ENCODE assay signal across 15 cellular contexts in genomic region chr4:86973668-86974067, GRCh38. TPM values are rescaled to one million over a fixed set of nuclear protein-coding genes. Genes with fewer than 3 reads are reported as not detected.
A peak's percentile ranks its signal among the peaks of the same experiment; 100 is the strongest.
DNase-seq lines count a peak whose midpoint lies in the region; ATAC-seq and TF ChIP-seq lines count a peak whose summit lies in the region.
"Had no signal": no experiment of that assay in that cellular context is flagged by ENCODE, and none has a peak within 500 bp of the region (broad histone marks: within the 10 kb centered on the region; RNA-seq: fewer than 3 reads in every experiment).

No MANE protein-coding gene starts in this region.

- H3K9me2 ChIP-seq in GM23338 (ENCODE audit: insufficient read depth): no peaks in the 10 kb centered on the region

- peaks cover 3% of the 10 kb centered on the region; the same call in 1 of the 2 replicates for H3F3A ChIP-seq in GM23338 (replicated peaks; ENCODE audit: low read depth)

- H2AFZ ChIP-seq in GM23338: no peak overlapping the region

- H3K4me2 ChIP-seq in GM23338: peak overlapping the region; percentile 67; the same call in 1 of the 2 replicates

- peaks cover 98% of the 10 kb centered on the region for H3K79me2 ChIP-seq in GM23338 (replicated peaks; ENCODE audit: insufficient read depth)

- ATAC-seq in GM23338 (no peak), RWPE2 (ENCODE audit: low read depth) (no peak), left lobe of liver (peak; percentile 63), HG03565 (IDR thresholded peaks at IDR 0.05; ENCODE audit: unreplicated experiment) (no peak)
- ATAC-seq: effector memory CD8-positive, alpha-beta T cell; stimulated activated memory B cell treated with anti-CD40 and anti-IgM and Interleukin-4, amounts not matched to agents 10 μg/mL and 1 μg/mL and 100 μg/mL, for 72 hours had no signal

- peaks cover 6% of the 10 kb centered on the region for H3K27me3 Mint-ChIP-seq in GM23338 (ENCODE audit: insufficient read depth, low read depth, poor library complexity)
- H3K27me3 Mint-ChIP-seq: effector memory CD8-positive, alpha-beta T cell; stimulated activated memory B cell treated with anti-CD40 and anti-IgM and Interleukin-4, amounts not matched to agents 10 μg/mL and 1 μg/mL and 100 μg/mL, for 72 hours had no signal

- H3K27me3 ChIP-seq in GM23338 (ENCODE audit: insufficient read depth): no peaks in the 10 kb centered on the region
- no peaks in the 10 kb centered on the region for H3K27me3 ChIP-seq in RWPE2 (ENCODE audit: insufficient read depth, poor library complexity, severe bottlenecking)
- H3K27me3 ChIP-seq: adrenal gland, transverse colon had no signal

- H3K27ac Mint-ChIP-seq in GM23338: peak overlapping the region; percentile 13; the same call in 1 of the 2 replicates

- no peaks in the 10 kb centered on the region for H3K9me3 ChIP-seq in RWPE2 (ENCODE audit: severe bottlenecking)
- H3K9me3 ChIP-seq: adrenal gland, left ventricle myocardium inferior, transverse colon had no signal

- no peak overlapping the region for H3K4me3 ChIP-seq in GM23338
- no peak overlapping the region for H3K4me3 ChIP-seq in RWPE2 (ENCODE audit: severe bottlenecking)
- H3K4me3 ChIP-seq: adrenal gland, left ventricle myocardium inferior, transverse colon had no signal

- H3K9me3 Mint-ChIP-seq in GM23338: no peaks in the 10 kb centered on the region
- H3K9me3 Mint-ChIP-seq: effector memory CD8-positive, alpha-beta T cell; stimulated activated memory B cell treated with anti-CD40 and anti-IgM and Interleukin-4, amounts not matched to agents 10 μg/mL and 1 μg/mL and 100 μg/mL, for 72 hours had no signal

- peaks cover 53% of the 10 kb centered on the region for H3K4me1 ChIP-seq in GM23338 (ENCODE audit: insufficient read depth)
- peaks cover 39% of the 10 kb centered on the region for H3K4me1 ChIP-seq in RWPE2 (ENCODE audit: insufficient read depth, poor library complexity, severe bottlenecking)

- H3K36me3 ChIP-seq in GM23338 (ENCODE audit: insufficient read depth) (no peaks in the 10 kb centered on the region), RWPE2 (ENCODE audit: low read depth) (no peaks in the 10 kb centered on the region)
- H3K36me3 ChIP-seq: adrenal gland, left ventricle myocardium inferior, transverse colon had no signal

- peaks cover 59% of the 10 kb centered on the region for H3K4me1 Mint-ChIP-seq in GM23338

- no peak for TF ChIP-seq CTCF in C4-2B (conservative IDR thresholded peaks at IDR 0.05)
- TF ChIP-seq CTCF in GM23338 (conservative IDR thresholded peaks at IDR 0.05; ENCODE audit: low read depth in 2 of 2): no peak
- no peak for TF ChIP-seq CTCF in RWPE2 (IDR thresholded peaks at IDR 0.05; ENCODE audit: poor library complexity, severe bottlenecking)

- H3K36me3 Mint-ChIP-seq in GM23338 (ENCODE audit: low read depth): peaks cover 3% of the 10 kb centered on the region; the same call in 2 of the 3 replicates

- no peak overlapping the region for H3K4me3 Mint-ChIP-seq in GM23338
- H3K4me3 Mint-ChIP-seq: effector memory CD8-positive, alpha-beta T cell; stimulated activated memory B cell treated with anti-CD40 and anti-IgM and Interleukin-4, amounts not matched to agents 10 μg/mL and 1 μg/mL and 100 μg/mL, for 72 hours had no signal

- peak overlapping the region; percentile 24; the same call in 1 of the 2 replicates for H3K27ac ChIP-seq in C4-2B
- H3K27ac ChIP-seq in GM23338 (ENCODE audit: low read depth): peak overlapping the region; percentile 85; the same call in 1 of the 2 replicates
- peak overlapping the region; percentile 45 for H3K27ac ChIP-seq in RWPE2 (ENCODE audit: poor library complexity, severe bottlenecking)

- H4K20me1 ChIP-seq in GM23338 (replicated peaks; ENCODE audit: insufficient read depth): 0 out of 2 replicates have a peak, but pooled peaks cover 5% of the 10 kb centered on the region

- DNase-seq in GM23338 (ENCODE audit: low spot score) (no peak), RWPE2 (ENCODE audit: low spot score) (no peak), left lobe of liver (ENCODE audit: low spot score) (no peak), COLO668 (lab: John Stamatoyannopoulos, UW; ENCODE audit: unreplicated experiment) (no peak), NCI-H2107 (lab: John Stamatoyannopoulos, UW) (no peak), H4 (ENCODE audit: low spot score) (no peak)
- DNase-seq: activated CD4-positive, alpha-beta T cell treated with anti-CD3 and anti-CD28 coated beads, Interleukin-2, amount 50 U/mL, for 4 hours; effector memory CD8-positive, alpha-beta T cell; left ventricle myocardium inferior; NCI-H1436 had no signal

TF ChIP-seq in GM23338, 12 proteins besides CTCF, POLR2A, EP300 and RAD21:
- TF ChIP-seq EZH2 (IDR thresholded peaks at IDR 0.05; ENCODE audit: low read depth, unreplicated experiment): no peak
- TF ChIP-seq ZNF331 (CRISPR knock-in tag; IDR thresholded peaks at IDR 0.05; ENCODE audit: low read depth): no peak
- no peak for TF ChIP-seq EZH2phosphoT487 (IDR thresholded peaks at IDR 0.05; ENCODE audit: unreplicated experiment)
- TF ChIP-seq STAT1 (IDR thresholded peaks at IDR 0.05; ENCODE audit: unreplicated experiment): no peak
- TF ChIP-seq JUNB (IDR thresholded peaks at IDR 0.05; ENCODE audit: unreplicated experiment): no peak
- no peak for TF ChIP-seq ETS1 (IDR thresholded peaks at IDR 0.05)
- TF ChIP-seq REST (IDR thresholded peaks at IDR 0.05; ENCODE audit: unreplicated experiment): no peak
- TF ChIP-seq CREB1 (CRISPR knock-in tag; IDR thresholded peaks at IDR 0.05; ENCODE audit: low read depth): no peak
TF ChIP-seq in GM23338: peak in this region for 0.

RNA-seq across cellular contexts. Expression of gene AFF1, which starts 38.9 kb away (rescaled TPM):
- 53.8 and 67.2 TPM in 2 replicates for total RNA-seq in GM23338 (2014; rRNA removed; shearing (Covaris generic))
- 37.6 and 42.6 TPM in 2 replicates for polyA plus RNA-seq in GM23338 (2016; fragmentation: Nextera tagmentation; extraction: Ambion mirVana)
- total RNA-seq in left lobe of liver: 37.2 TPM
- total RNA-seq in H4 (2014; rRNA removed; shearing (Covaris generic)): 5.8 and 8.9 TPM in 2 replicates

Comparison
In these comparisons a context has a peak if more than half of its experiments do, and no peak if none do; other contexts are left out.
1. H3K27ac ChIP-seq: peak in every context shown above with its lines; median percentile 85 in GM23338; 45 in RWPE2; 24 in C4-2B.